ENCODE assay signal across 2 cellular contexts in genomic region chr17:28499366-28499668, GRCh38.
TF ChIP-seq lines count a peak whose summit lies in the region.

No MANE protein-coding gene starts in this region.

TF ChIP-seq in H1, 55 proteins besides CTCF, POLR2A, EP300 and RAD21:
- TF ChIP-seq TCF12 (IDR thresholded peaks at IDR 0.05; ENCODE audit: low read depth, low read length) (no peak), E2F6 (IDR thresholded peaks at IDR 0.05) (no peak), SP1 (IDR thresholded peaks at IDR 0.05; ENCODE audit: low read depth, low read length) (no peak), NRF1 (IDR thresholded peaks at IDR 0.05; ENCODE audit: low read depth, low read length) (no peak), NANOG (IDR thresholded peaks at IDR 0.05; ENCODE audit: insufficient read depth, low read depth, low read length, poor library complexity, severe bottlenecking) (no peak), POU5F1 (IDR thresholded peaks at IDR 0.05; ENCODE audit: low read depth, low read length) (no peak), SP2 (IDR thresholded peaks at IDR 0.05; ENCODE audit: low read length) (no peak), CHD2 (IDR thresholded peaks at IDR 0.05; ENCODE audit: low read length) (no peak), MAFK (IDR thresholded peaks at IDR 0.05; ENCODE audit: low read depth, low read length) (no peak), GTF2F1 (IDR thresholded peaks at IDR 0.05; ENCODE audit: borderline replicate concordance, low read depth, low read length) (no peak), RFX5 (IDR thresholded peaks at IDR 0.05; ENCODE audit: borderline replicate concordance, low read depth, low read length) (no peak)

TF ChIP-seq in SK-N-SH, 30 proteins besides CTCF, POLR2A, EP300 and RAD21:
- TF ChIP-seq REST (IDR thresholded peaks at IDR 0.05; ENCODE audit: low read depth, low read length): no peak
- no peak for TF ChIP-seq YY1 (IDR thresholded peaks at IDR 0.05; ENCODE audit: low read depth)
